ENCODE assay signal across 20 cellular contexts in the genomic region with DNA sequence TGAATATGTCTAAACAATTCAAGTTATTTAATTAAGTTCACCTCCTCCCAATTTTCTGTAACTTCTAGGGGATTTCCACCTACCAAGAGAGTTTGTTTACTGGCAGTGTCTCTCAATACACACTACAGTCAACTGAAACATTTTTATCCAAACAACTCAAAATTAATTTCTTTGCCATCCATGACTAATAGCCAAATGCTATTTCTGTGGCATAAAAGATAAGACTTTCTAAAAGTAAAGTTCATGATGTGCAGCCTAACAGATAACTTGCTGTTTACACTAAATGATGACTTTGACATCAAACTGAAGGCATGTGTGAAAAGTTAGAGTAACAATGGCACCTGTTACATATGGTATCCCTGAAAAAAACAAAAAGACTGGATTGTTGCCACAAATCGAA.
"Had no signal": no experiment of that assay in that cellular context is flagged by ENCODE, and none has a peak within 500 bp of the region (broad histone marks: within the 10 kb centered on the region; RNA-seq: fewer than 3 reads in every experiment).

No MANE protein-coding gene starts in this region.

- FAIRE-seq: keratinocyte had no signal

- H3K36me3 Mint-ChIP-seq: natural killer cell treated with Interleukin-12 subunit alpha and Interleukin-12 subunit beta and Interleukin-15 and Interleukin-18, amount 100 ng/mL, for 72 hours had no signal

- DNase-seq: activated CD4-positive, CD25-positive, alpha-beta regulatory T cell; activated effector memory CD4-positive, alpha-beta T cell treated with anti-CD3 and anti-CD28 coated beads, Interleukin-2, amount 50 U/mL, for 16 hours; activated naive CD4-positive, alpha-beta T cell treated with anti-CD3 and anti-CD28 coated beads, Interleukin-2, amount 50 U/mL, for 16 hours; anterior cingulate cortex; body of pancreas; heart right ventricle; left colon; ovary; psoas muscle; spleen; stimulated activated CD4-positive, alpha-beta T cell treated with anti-CD3 and anti-CD28 coated beads, Interleukin-4, amount 100 ng/mL, for 1 hour; stimulated activated naive CD4-positive, alpha-beta T cell treated with Interleukin-2 at 50 U/mL for 16 hours; T-helper 9 cell; upper lobe of left lung had no signal

- H3K9me3 Mint-ChIP-seq: memory B cell; natural killer cell treated with Interleukin-12 subunit alpha and Interleukin-12 subunit beta and Interleukin-15 and Interleukin-18, amount 100 ng/mL, for 72 hours had no signal

- H3K27ac Mint-ChIP-seq: memory B cell had no signal

- H3K27me3 Mint-ChIP-seq: memory B cell; natural killer cell treated with Interleukin-12 subunit alpha and Interleukin-12 subunit beta and Interleukin-15 and Interleukin-18, amount 100 ng/mL, for 72 hours had no signal

- H3K27ac ChIP-seq: body of pancreas, cardiac muscle cell, epithelial cell of prostate, heart right ventricle, ovary, psoas muscle, spleen, thoracic aorta, upper lobe of left lung had no signal

- H3K4me3 Mint-ChIP-seq: memory B cell; natural killer cell treated with Interleukin-12 subunit alpha and Interleukin-12 subunit beta and Interleukin-15 and Interleukin-18, amount 100 ng/mL, for 72 hours had no signal
